In the genomic region with DNA sequence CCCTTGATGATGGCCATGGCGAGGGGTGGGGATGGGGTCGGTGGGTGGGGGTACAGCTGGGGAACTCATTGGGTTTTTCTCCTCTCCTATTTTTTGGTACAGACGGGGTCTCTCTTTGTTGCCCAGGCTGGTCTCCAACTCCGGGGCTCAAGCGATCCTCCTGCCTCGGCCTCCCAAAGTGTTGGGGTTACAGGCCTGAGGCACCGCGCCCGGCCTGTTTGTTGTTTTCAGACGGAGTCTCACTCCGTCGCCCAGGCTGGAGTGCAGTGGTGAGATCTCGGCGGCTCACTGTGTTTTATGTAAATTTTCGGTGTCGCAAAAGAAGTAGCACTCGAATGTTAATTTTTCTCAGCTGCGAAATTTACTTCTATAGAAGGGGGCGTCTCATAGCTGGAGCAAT, we compare ENCODE assay signal across 3 cellular contexts. TPM values are rescaled to one million over a fixed set of nuclear protein-coding genes. Genes with fewer than 3 reads are reported as not detected.
"Had no signal": no experiment of that assay in that cellular context is flagged by ENCODE, and none has a peak within 500 bp of the region (broad histone marks: within the 10 kb centered on the region; RNA-seq: fewer than 3 reads in every experiment).

No MANE protein-coding gene starts in this region.

RNA-seq across cellular contexts. Expression of a gene that starts 2.9 kb away (rescaled TPM):
- total RNA-seq: HT1080, IMR-90 had no signal

RNA-seq across cellular contexts. Expression of a gene that starts 25.6 kb away (rescaled TPM):
- total RNA-seq: HT1080, IMR-90, K562 had no signal
